Comparison of ENCODE assay signal across 16 cellular contexts in the genomic region with DNA sequence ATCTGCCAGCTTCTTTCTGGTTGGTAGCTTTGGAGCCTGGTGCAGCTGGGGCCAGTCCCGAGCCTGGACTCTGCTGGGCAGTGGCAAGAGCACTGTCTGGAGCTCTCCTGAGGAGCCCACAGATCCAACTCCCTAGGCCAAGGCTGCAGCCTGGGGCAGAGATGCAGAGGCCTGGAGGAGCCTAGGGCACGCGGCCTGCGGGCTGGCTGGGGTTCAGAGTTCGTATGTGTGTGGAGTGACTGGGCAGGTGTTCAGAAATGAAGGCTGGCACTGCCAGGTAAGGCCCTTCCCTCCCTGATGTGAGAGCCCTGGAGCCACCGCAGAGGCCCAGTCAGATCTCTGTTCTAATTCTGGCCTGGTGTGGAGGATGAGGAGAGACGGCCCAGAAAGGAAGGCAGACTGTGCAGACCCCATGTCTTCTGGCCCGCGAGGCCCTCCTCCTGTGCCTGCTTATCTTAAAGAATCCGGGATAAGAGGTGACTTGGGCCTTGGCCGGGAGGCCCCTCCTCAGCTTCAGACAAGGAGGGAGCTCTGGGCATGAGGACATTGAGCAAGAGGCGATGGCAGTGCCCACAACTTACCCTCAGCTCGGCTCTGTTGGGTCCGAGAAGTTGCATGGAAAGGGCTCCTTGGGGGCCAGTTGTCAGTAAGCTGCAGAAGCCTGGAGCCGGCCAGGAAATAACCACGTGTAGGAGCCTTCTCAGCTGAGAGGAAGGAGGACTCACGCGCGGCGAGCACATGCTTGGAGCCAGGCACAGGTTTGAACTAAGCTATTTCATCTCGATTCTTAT.
DNase-seq lines count a peak whose midpoint lies in the region; ATAC-seq and TF ChIP-seq lines count a peak whose summit lies in the region.
"Had no signal": no experiment of that assay in that cellular context is flagged by ENCODE, and none has a peak within 500 bp of the region (broad histone marks: within the 10 kb centered on the region; RNA-seq: fewer than 3 reads in every experiment).

No MANE protein-coding gene starts in this region.

- TF ChIP-seq CTCF in Panc1 (IDR thresholded peaks at IDR 0.05) (no peak), glutamatergic neuron (IDR thresholded peaks at IDR 0.05; ENCODE audit: partially characterized antibody, unreplicated experiment) (no peak), stomach (IDR thresholded peaks at IDR 0.05) (no peak)

- intact Hi-C loops in Panc1 (cut with micrococcal nuclease; ENCODE audit: unreplicated experiment) (no loop called here), stomach (cut with DNase I; ENCODE audit: low total_unique reads) (no loop called here)

- H3K4me3 Mint-ChIP-seq in glutamatergic neuron (ENCODE audit: unreplicated experiment): peak overlapping the region; percentile 18
- no peak overlapping the region for H3K4me3 Mint-ChIP-seq in activated CD8-positive, alpha-beta memory T cell treated with anti-CD3 and anti-CD28 coated beads, Interleukin-2, amount 10 ng/mL, durations not matched to agents 7 days and 5 days
- H3K4me3 Mint-ChIP-seq: B cell; CD8-positive, alpha-beta T cell; IgD-negative memory B cell had no signal

- H3K27me3 Mint-ChIP-seq in glutamatergic neuron (ENCODE audit: unreplicated experiment): peaks cover 9% of the 10 kb centered on the region
- peaks cover 41% of the 10 kb centered on the region for H3K27me3 Mint-ChIP-seq in activated CD8-positive, alpha-beta memory T cell treated with anti-CD3 and anti-CD28 coated beads, Interleukin-2, amount 10 ng/mL, durations not matched to agents 7 days and 5 days

- DNase-seq in Panc1 (ENCODE audit: low read depth, low spot score) (no peak), glutamatergic neuron (no peak), mesenteric fat pad (ENCODE audit: low spot score) (peak; percentile 55), stomach (peak; percentile 68), NCI-H446 treated with DMSO at 0.1 percent for 48 hours (lab: John Stamatoyannopoulos, UW) (no peak)
- DNase-seq in activated CD8-positive, alpha-beta memory T cell treated with anti-CD3 and anti-CD28 coated beads, Interleukin-2, amount 10 ng/mL, durations not matched to agents 7 days and 5 days: no peak
- DNase-seq: Calu3, EL, GM23248, HCEC 1CT had no signal

- TF ChIP-seq EP300 in stomach (IDR thresholded peaks at IDR 0.05): no peak

- BruUV-seq in Panc1 (replicated peaks; lab: Mats Ljungman, UMichigan): no TSS peak

- H3K4me3 ChIP-seq in Panc1 (ENCODE audit: low read depth in 2 of 2, low read length in 2 of 2) (no peak overlapping the region), stomach (no peak overlapping the region)
- H3K4me3 ChIP-seq: BLaER1 treated with 17β-estradiol and CSF1 and Interleukin-3, amounts not matched to agents 10 nM and 100 nM; GM12878; GM23248 had no signal

- H3K27ac ChIP-seq in Panc1 (ENCODE audit: low read length) (no peak overlapping the region), stomach (no peak overlapping the region)
- H3K27ac ChIP-seq: BLaER1 treated with 17β-estradiol and CSF1 and Interleukin-3, amounts not matched to agents 10 nM and 100 nM; GM23248 had no signal

- ATAC-seq in Panc1 (0 out of 2 replicates have a peak, but pooled peaks have one; percentile 31), GM18511 (IDR thresholded peaks at IDR 0.05; ENCODE audit: unreplicated experiment) (no peak)
- no peak for ATAC-seq in activated CD8-positive, alpha-beta memory T cell treated with anti-CD3 and anti-CD28 coated beads, Interleukin-2, amount 10 ng/mL, durations not matched to agents 7 days and 5 days
- ATAC-seq: CD8-positive, alpha-beta T cell; GM12878 had no signal

- H3K27me3 ChIP-seq in Panc1 (ENCODE audit: control insufficient read depth, insufficient read depth, low read length) (peaks cover 34% of the 10 kb centered on the region), stomach (peaks cover 0 to 71% (median 4%) of the 10 kb centered on the region in 3 donors)

- H3K36me3 Mint-ChIP-seq in glutamatergic neuron (ENCODE audit: unreplicated experiment): peaks cover 8% of the 10 kb centered on the region
- no peaks in the 10 kb centered on the region for H3K36me3 Mint-ChIP-seq in activated CD8-positive, alpha-beta memory T cell treated with anti-CD3 and anti-CD28 coated beads, Interleukin-2, amount 10 ng/mL, durations not matched to agents 7 days and 5 days
- H3K36me3 Mint-ChIP-seq: CD8-positive, alpha-beta T cell had no signal

- POLR2A ChIA-PET in Panc1 (lab: Charles Lee): no interaction called here

- no peaks in the 10 kb centered on the region for H3K9me3 ChIP-seq in Panc1 (ENCODE audit: control insufficient read depth, insufficient read depth, low read depth, low read length)
- H3K9me3 ChIP-seq in stomach: no peaks in the 10 kb centered on the region

- 67 to 88% (median 78%) methylated on average over 6 to 21 of the region's 21 CpGs for WGBS in stomach, 5 donors

- peaks cover 63% of the 10 kb centered on the region for H3K4me1 Mint-ChIP-seq in glutamatergic neuron (ENCODE audit: low read depth, unreplicated experiment)
- peaks cover 6% of the 10 kb centered on the region for H3K4me1 Mint-ChIP-seq in activated CD8-positive, alpha-beta memory T cell treated with anti-CD3 and anti-CD28 coated beads, Interleukin-2, amount 10 ng/mL, durations not matched to agents 7 days and 5 days
- H3K4me1 Mint-ChIP-seq: B cell, IgD-negative memory B cell had no signal

- H3K9me3 Mint-ChIP-seq in glutamatergic neuron (ENCODE audit: unreplicated experiment): peaks cover 12% of the 10 kb centered on the region
- H3K9me3 Mint-ChIP-seq in activated CD8-positive, alpha-beta memory T cell treated with anti-CD3 and anti-CD28 coated beads, Interleukin-2, amount 10 ng/mL, durations not matched to agents 7 days and 5 days (ENCODE audit: low read depth): no peaks in the 10 kb centered on the region
- H3K9me3 Mint-ChIP-seq: CD8-positive, alpha-beta T cell had no signal

- no peak overlapping the region for H3K27ac Mint-ChIP-seq in glutamatergic neuron (ENCODE audit: unreplicated experiment)
- no peak overlapping the region for H3K27ac Mint-ChIP-seq in activated CD8-positive, alpha-beta memory T cell treated with anti-CD3 and anti-CD28 coated beads, Interleukin-2, amount 10 ng/mL, durations not matched to agents 7 days and 5 days
- H3K27ac Mint-ChIP-seq: B cell; CD8-positive, alpha-beta T cell had no signal

- in situ Hi-C loops in Panc1 (cut with HindIII; ENCODE audit: low pct_unique_long_range_greater_than_20kb, low sequenced_read_pairs): no loop called here

- CTCF ChIA-PET in Panc1 (lab: Charles Lee): no interaction called here
- CTCF ChIA-PET in activated CD8-positive, alpha-beta memory T cell treated with anti-CD3 and anti-CD28 coated beads, Interleukin-2, amount 10 ng/mL, durations not matched to agents 7 days and 5 days (lab: Charles Lee): no interaction called here

- no peaks in the 10 kb centered on the region for H3K4me1 ChIP-seq in Panc1 (ENCODE audit: control insufficient read depth, insufficient read depth, low read length)
- peaks cover 0 to 12% (median 2%) of the 10 kb centered on the region in 4 donors for H3K4me1 ChIP-seq in stomach

- H3K36me3 ChIP-seq in Panc1 (ENCODE audit: control insufficient read depth, insufficient read depth, low read length): no peaks in the 10 kb centered on the region
- H3K36me3 ChIP-seq in stomach: no peaks in the 10 kb centered on the region
- H3K36me3 ChIP-seq: BLaER1 treated with 17β-estradiol and CSF1 and Interleukin-3, amounts not matched to agents 10 nM and 100 nM had no signal

- no peak for TF ChIP-seq POLR2A in stomach (IDR thresholded peaks at IDR 0.05)

Comparison
In these comparisons a context has a peak if more than half of its experiments do, and no peak if none do; other contexts are left out.
1. DNase-seq: peak in mesenteric fat pad (single experiment) and stomach (single experiment); none in Panc1 (single experiment), glutamatergic neuron (single experiment), activated CD8-positive, alpha-beta memory T cell treated with anti-CD3 and anti-CD28 coated beads, Interleukin-2, amount 10 ng/mL, durations not matched to agents 7 days and 5 days (single experiment) and NCI-H446 treated with DMSO at 0.1 percent for 48 hours (single experiment).